1 cellular context compared by ENCODE assay signal in the genomic region with DNA sequence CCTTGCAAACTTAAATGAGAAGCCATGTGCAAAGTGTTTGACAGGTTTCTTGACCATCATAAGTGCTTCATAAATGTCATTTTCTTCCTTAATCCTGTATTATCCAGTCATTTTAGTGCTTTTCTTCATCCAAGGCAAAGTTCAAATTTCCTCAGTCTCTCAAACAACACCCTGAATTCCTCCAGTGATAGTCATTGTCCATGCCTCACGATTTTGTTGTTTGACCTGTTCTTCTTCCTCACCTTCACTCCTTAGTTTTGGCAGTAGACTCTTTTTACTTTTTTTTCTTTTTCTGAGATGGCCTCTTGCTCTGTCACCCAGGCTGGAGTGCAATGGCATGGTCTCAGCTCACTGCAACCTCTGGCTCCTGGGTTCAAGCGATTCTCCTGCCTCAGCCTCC.
TF ChIP-seq lines count a peak whose summit lies in the region.

No MANE protein-coding gene starts in this region.

TF ChIP-seq in GM23338, 12 proteins besides CTCF, POLR2A, EP300 and RAD21 (continued from another document):
- TF ChIP-seq, protein P1, sequence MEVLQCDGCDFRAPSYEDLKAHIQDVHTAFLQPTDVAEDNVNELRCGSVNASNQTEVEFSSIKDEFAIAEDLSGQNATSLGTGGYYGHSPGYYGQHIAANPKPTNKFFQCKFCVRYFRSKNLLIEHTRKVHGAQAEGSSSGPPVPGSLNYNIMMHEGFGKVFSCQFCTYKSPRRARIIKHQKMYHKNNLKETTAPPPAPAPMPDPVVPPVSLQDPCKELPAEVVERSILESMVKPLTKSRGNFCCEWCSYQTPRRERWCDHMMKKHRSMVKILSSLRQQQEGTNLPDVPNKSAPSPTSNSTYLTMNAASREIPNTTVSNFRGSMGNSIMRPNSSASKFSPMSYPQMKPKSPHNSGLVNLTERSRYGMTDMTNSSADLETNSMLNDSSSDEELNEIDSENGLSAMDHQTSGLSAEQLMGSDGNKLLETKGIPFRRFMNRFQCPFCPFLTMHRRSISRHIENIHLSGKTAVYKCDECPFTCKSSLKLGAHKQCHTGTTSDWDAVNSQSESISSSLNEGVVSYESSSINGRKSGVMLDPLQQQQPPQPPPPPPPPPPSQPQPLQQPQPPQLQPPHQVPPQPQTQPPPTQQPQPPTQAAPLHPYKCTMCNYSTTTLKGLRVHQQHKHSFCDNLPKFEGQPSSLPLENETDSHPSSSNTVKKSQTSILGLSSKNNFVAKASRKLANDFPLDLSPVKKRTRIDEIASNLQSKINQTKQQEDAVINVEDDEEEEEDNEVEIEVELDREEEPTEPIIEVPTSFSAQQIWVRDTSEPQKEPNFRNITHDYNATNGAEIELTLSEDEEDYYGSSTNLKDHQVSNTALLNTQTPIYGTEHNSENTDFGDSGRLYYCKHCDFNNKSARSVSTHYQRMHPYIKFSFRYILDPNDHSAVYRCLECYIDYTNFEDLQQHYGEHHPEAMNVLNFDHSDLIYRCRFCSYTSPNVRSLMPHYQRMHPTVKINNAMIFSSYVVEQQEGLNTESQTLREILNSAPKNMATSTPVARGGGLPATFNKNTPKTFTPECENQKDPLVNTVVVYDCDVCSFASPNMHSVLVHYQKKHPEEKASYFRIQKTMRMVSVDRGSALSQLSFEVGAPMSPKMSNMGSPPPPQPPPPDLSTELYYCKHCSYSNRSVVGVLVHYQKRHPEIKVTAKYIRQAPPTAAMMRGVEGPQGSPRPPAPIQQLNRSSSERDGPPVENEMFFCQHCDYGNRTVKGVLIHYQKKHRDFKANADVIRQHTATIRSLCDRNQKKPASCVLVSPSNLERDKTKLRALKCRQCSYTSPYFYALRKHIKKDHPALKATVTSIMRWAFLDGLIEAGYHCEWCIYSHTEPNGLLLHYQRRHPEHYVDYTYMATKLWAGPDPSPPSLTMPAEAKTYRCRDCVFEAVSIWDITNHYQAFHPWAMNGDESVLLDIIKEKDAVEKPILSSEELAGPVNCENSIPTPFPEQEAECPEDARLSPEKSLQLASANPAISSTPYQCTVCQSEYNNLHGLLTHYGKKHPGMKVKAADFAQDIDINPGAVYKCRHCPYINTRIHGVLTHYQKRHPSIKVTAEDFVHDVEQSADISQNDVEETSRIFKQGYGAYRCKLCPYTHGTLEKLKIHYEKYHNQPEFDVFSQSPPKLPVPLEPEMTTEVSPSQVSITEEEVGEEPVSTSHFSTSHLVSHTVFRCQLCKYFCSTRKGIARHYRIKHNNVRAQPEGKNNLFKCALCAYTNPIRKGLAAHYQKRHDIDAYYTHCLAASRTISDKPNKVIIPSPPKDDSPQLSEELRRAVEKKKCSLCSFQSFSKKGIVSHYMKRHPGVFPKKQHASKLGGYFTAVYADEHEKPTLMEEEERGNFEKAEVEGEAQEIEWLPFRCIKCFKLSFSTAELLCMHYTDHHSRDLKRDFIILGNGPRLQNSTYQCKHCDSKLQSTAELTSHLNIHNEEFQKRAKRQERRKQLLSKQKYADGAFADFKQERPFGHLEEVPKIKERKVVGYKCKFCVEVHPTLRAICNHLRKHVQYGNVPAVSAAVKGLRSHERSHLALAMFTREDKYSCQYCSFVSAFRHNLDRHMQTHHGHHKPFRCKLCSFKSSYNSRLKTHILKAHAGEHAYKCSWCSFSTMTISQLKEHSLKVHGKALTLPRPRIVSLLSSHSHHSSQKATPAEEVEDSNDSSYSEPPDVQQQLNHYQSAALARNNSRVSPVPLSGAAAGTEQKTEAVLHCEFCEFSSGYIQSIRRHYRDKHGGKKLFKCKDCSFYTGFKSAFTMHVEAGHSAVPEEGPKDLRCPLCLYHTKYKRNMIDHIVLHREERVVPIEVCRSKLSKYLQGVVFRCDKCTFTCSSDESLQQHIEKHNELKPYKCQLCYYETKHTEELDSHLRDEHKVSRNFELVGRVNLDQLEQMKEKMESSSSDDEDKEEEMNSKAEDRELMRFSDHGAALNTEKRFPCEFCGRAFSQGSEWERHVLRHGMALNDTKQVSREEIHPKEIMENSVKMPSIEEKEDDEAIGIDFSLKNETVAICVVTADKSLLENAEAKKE (CRISPR knock-in tag; IDR thresholded peaks at IDR 0.05) = no peak
- TF ChIP-seq, protein P2, sequence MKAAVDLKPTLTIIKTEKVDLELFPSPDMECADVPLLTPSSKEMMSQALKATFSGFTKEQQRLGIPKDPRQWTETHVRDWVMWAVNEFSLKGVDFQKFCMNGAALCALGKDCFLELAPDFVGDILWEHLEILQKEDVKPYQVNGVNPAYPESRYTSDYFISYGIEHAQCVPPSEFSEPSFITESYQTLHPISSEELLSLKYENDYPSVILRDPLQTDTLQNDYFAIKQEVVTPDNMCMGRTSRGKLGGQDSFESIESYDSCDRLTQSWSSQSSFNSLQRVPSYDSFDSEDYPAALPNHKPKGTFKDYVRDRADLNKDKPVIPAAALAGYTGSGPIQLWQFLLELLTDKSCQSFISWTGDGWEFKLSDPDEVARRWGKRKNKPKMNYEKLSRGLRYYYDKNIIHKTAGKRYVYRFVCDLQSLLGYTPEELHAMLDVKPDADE (IDR thresholded peaks at IDR 0.05) = no peak
- TF ChIP-seq EZH2 (IDR thresholded peaks at IDR 0.05; ENCODE audit: low read depth, unreplicated experiment) (no peak), ZNF114 (CRISPR knock-in tag; IDR thresholded peaks at IDR 0.05) (no peak), JUNB (IDR thresholded peaks at IDR 0.05; ENCODE audit: unreplicated experiment) (no peak), POLR2AphosphoS5 (IDR thresholded peaks at IDR 0.05; ENCODE audit: low read depth) (no peak)
